In genomic region chr3:10286596-10287295, GRCh38 we compare ENCODE assay signal across 8 cellular contexts. TPM values are rescaled to one million over a fixed set of nuclear protein-coding genes. Genes with fewer than 3 reads are reported as not detected.
DNase-seq lines count a peak whose midpoint lies in the region; ATAC-seq, FAIRE-seq and TF ChIP-seq lines count a peak whose summit lies in the region.

No MANE protein-coding gene starts in this region.

- no peak overlapping the region for H3K4me2 ChIP-seq in OCI-LY1 (ENCODE audit: low read length)
- no peak overlapping the region for H3K4me2 ChIP-seq in endothelial cell of umbilical vein (ENCODE audit: insufficient read depth, low read length)

- no peaks in the 10 kb centered on the region for H3K27me3 ChIP-seq in OCI-LY1 (ENCODE audit: insufficient read depth, low read length)
- H3K27me3 ChIP-seq in endothelial cell of umbilical vein (ENCODE audit: control insufficient read depth in 2 of 2, insufficient read depth in 2 of 2, low read length in 2 of 2): no peaks in the 10 kb centered on the region

- POLR2A ChIA-PET in endothelial cell of umbilical vein (lab: Charles Lee): no interaction called here

- ATAC-seq in GM21360 (IDR thresholded peaks at IDR 0.05; ENCODE audit: unreplicated experiment) (no peak), GM21381 (IDR thresholded peaks at IDR 0.05; ENCODE audit: unreplicated experiment) (no peak)

- no peaks in the 10 kb centered on the region for H3K9me1 ChIP-seq in endothelial cell of umbilical vein (replicated peaks; ENCODE audit: control insufficient read depth, extremely low read depth, insufficient read depth, low read length)

- BruUV-seq in endothelial cell of umbilical vein (replicated peaks; lab: Mats Ljungman, UMichigan): no TSS peak

- peak; percentile 57 for TF ChIP-seq CTCF in OCI-LY1 (IDR thresholded peaks at IDR 0.05; ENCODE audit: low read length)
- peak in 1 of 2 donors; percentile 47 for TF ChIP-seq CTCF in endothelial cell of umbilical vein (IDR thresholded peaks at IDR 0.05; ENCODE audit: extremely low read depth in 1 of 2, insufficient read depth in 1 of 2, low read depth in 1 of 2, low read length in 2 of 2)

- TF ChIP-seq POLR2A in GM12892 (IDR thresholded peaks at IDR 0.05; ENCODE audit: low read depth, low read length) (peak; percentile 28; the same call in 1 of the 2 replicates), endothelial cell of umbilical vein (IDR thresholded peaks at IDR 0.05; ENCODE audit: low read depth, low read length) (no peak)

- H3K9me2 ChIP-seq in OCI-LY1 (ENCODE audit: low read depth, low read length): no peaks in the 10 kb centered on the region

- H3K36me3 ChIP-seq in OCI-LY1 (ENCODE audit: insufficient read depth, low read length) (peaks cover 42% of the 10 kb centered on the region; the same call in 1 of the 2 replicates), endothelial cell of umbilical vein (ENCODE audit: control insufficient read depth in 2 of 2, extremely low read depth in 1 of 2, insufficient read depth in 2 of 2, low read length in 2 of 2) (no peaks in the 10 kb centered on the region)

- H3K9ac ChIP-seq in OCI-LY1 (ENCODE audit: low read length) (no peak overlapping the region), endothelial cell of umbilical vein (replicated peaks; ENCODE audit: extremely low read depth, insufficient read depth, low read length) (no peak overlapping the region)

- intact Hi-C loops in endothelial cell of umbilical vein (cut with micrococcal nuclease): no loop called here
- intact Hi-C loops in posterior vena cava (cut with DNase I): no loop called here

- H3K27ac ChIP-seq in OCI-LY1 (ENCODE audit: low read depth, low read length, poor library complexity, severe bottlenecking) (no peak overlapping the region), endothelial cell of umbilical vein (ENCODE audit: insufficient read depth, low read depth, low read length) (no peak overlapping the region)

- H3K9me3 ChIP-seq in OCI-LY1 (ENCODE audit: low read length) (no peaks in the 10 kb centered on the region), endothelial cell of umbilical vein (replicated peaks; ENCODE audit: control insufficient read depth, insufficient read depth, low read length) (no peaks in the 10 kb centered on the region)

- H3F3A ChIP-seq in OCI-LY1 (ENCODE audit: insufficient read depth, low read length): no peaks in the 10 kb centered on the region

- dilution Hi-C loops in endothelial cell of umbilical vein (cut with MboI; ENCODE audit: extremely low pct_ligation_motif_present, low sequenced_read_pairs): no loop called here

- H3K4me3 ChIP-seq in OCI-LY1 (ENCODE audit: low read depth, low read length, poor library complexity, severe bottlenecking) (no peak overlapping the region), endothelial cell of umbilical vein (replicated peaks in 1 of 3; ENCODE audit: insufficient read depth in 1 of 3, low read depth in 1 of 3, low read length in 3 of 3) (no peak overlapping the region)

- FAIRE-seq in GM12892 (lab: Jason Lieb, UNC) (no peak), endothelial cell of umbilical vein (lab: Jason Lieb, UNC) (peak; percentile 49)

- peaks cover 21% of the 10 kb centered on the region for H3K4me1 ChIP-seq in OCI-LY1 (ENCODE audit: insufficient read depth, low read length, severe bottlenecking)
- no peaks in the 10 kb centered on the region for H3K4me1 ChIP-seq in endothelial cell of umbilical vein (ENCODE audit: control insufficient read depth, extremely low read depth, insufficient read depth, low read length)

- no peaks in the 10 kb centered on the region for H3K79me2 ChIP-seq in OCI-LY1 (ENCODE audit: insufficient read depth, low read length)
- H3K79me2 ChIP-seq in endothelial cell of umbilical vein (ENCODE audit: control insufficient read depth, insufficient read depth, low read length): no peaks in the 10 kb centered on the region

- peak; percentile 86 for DNase-seq in A172 (ENCODE audit: low spot score)
- DNase-seq in GM12892 (ENCODE audit: insufficient read length): no peak
- peak; percentile 77 for DNase-seq in endothelial cell of umbilical vein (ENCODE audit: low read depth, low spot score)
- DNase-seq in posterior vena cava (ENCODE audit: low spot score): peak; percentile 85
- DNase-seq in RPMI8226: no peak

- CTCF ChIA-PET in endothelial cell of umbilical vein (lab: Charles Lee): interaction anchor here (1.1 to 1.5 kb wide), 2 partner anchors 15 to 145 kb away, joined by 3 read pairs; partner anchors contain the start of gene VHL

- H4K20me1 ChIP-seq in OCI-LY1 (ENCODE audit: insufficient read depth, low read length) (no peaks in the 10 kb centered on the region), endothelial cell of umbilical vein (replicated peaks; ENCODE audit: control insufficient read depth, extremely low read depth, insufficient read depth, low read length) (no peaks in the 10 kb centered on the region)

- H2AFZ ChIP-seq in OCI-LY1 (ENCODE audit: low read length) (no peak overlapping the region), endothelial cell of umbilical vein (ENCODE audit: low read depth, low read length) (no peak overlapping the region)

TF ChIP-seq in endothelial cell of umbilical vein, 7 proteins besides CTCF, POLR2A, EP300 and RAD21:
- TF ChIP-seq MYC (IDR thresholded peaks at IDR 0.05; ENCODE audit: low read depth, low read length): no peak
- peak; percentile 35 for TF ChIP-seq FOS (IDR thresholded peaks at IDR 0.05; ENCODE audit: borderline replicate concordance, insufficient read depth, low read length)

RNA-seq across cellular contexts. Expression of gene GHRL, which starts 6.0 kb away (rescaled TPM):
- not detected in 2 replicates for total RNA-seq in A172 (2014; rRNA removed; shearing (Covaris generic))
- 1.9 TPM for polyA plus RNA-seq in GM12892 (2012; ENCODE audit: missing spikeins)
- total RNA-seq in endothelial cell of umbilical vein (not detected in 2 replicates), posterior vena cava (1 to 10 TPM; 1.0 to 1.2 TPM)
- 0.06 TPM in 1 of 2 replicates, not detected in the other for polyA plus RNA-seq in endothelial cell of umbilical vein
- polyA plus RNA-seq in endothelial cell of umbilical vein (2011; cell fraction: cytosol; rRNA removed): not detected in 2 replicates
- polyA plus RNA-seq in endothelial cell of umbilical vein (2011; cell fraction: nucleus; rRNA removed): 0.49 and 35.3 TPM in 2 replicates
- polyA plus RNA-seq in endothelial cell of umbilical vein (2012): not detected in 2 replicates
- polyA minus RNA-seq in endothelial cell of umbilical vein: not detected in 2 replicates
- polyA minus RNA-seq in endothelial cell of umbilical vein (2011; cell fraction: cytosol; rRNA and poly(A)+ RNA removed): not detected
- polyA minus RNA-seq in endothelial cell of umbilical vein (2011; cell fraction: nucleus; rRNA and poly(A)+ RNA removed): 0.67 TPM in 1 of 2 replicates, not detected in the other

RNA-seq across cellular contexts. Expression of gene SEC13, which starts 34.2 kb away (rescaled TPM):
- 234 and 245 TPM in 2 replicates for total RNA-seq in A172 (2014; rRNA removed; shearing (Covaris generic))
- 76.0 TPM for polyA plus RNA-seq in GM12892 (2012; ENCODE audit: missing spikeins)
- 230 and 231 TPM in 2 replicates for total RNA-seq in endothelial cell of umbilical vein
- 245 and 250 TPM in 2 replicates for polyA plus RNA-seq in endothelial cell of umbilical vein
- 258 and 279 TPM in 2 replicates for polyA plus RNA-seq in endothelial cell of umbilical vein (2011; cell fraction: cytosol; rRNA removed)
- polyA plus RNA-seq in endothelial cell of umbilical vein (2011; cell fraction: nucleus; rRNA removed): 243 and 264 TPM in 2 replicates
- 200 and 205 TPM in 2 replicates for polyA plus RNA-seq in endothelial cell of umbilical vein (2012)
- polyA minus RNA-seq in endothelial cell of umbilical vein: 334 and 340 TPM in 2 replicates
- polyA minus RNA-seq in endothelial cell of umbilical vein (2011; cell fraction: cytosol; rRNA and poly(A)+ RNA removed): 118 TPM
- 181 and 183 TPM in 2 replicates for polyA minus RNA-seq in endothelial cell of umbilical vein (2011; cell fraction: nucleus; rRNA and poly(A)+ RNA removed)
- total RNA-seq in posterior vena cava: 10 to 100 TPM; 85.9 to 86.3 TPM

RNA-seq across cellular contexts. Expression of gene TATDN2, which starts 38.5 kb away (rescaled TPM):
- total RNA-seq in A172 (2014; rRNA removed; shearing (Covaris generic)): 16.0 and 18.8 TPM in 2 replicates
- polyA plus RNA-seq in GM12892 (2012; ENCODE audit: missing spikeins): 19.4 TPM
- total RNA-seq in endothelial cell of umbilical vein (26.8 and 31.7 TPM in 2 replicates), posterior vena cava (10 to 100 TPM; 22.2 to 25.3 TPM)
- polyA plus RNA-seq in endothelial cell of umbilical vein: 10.6 and 10.7 TPM in 2 replicates
- polyA plus RNA-seq in endothelial cell of umbilical vein (2011; cell fraction: cytosol; rRNA removed): 14.4 and 15.1 TPM in 2 replicates
- 27.7 and 28.7 TPM in 2 replicates for polyA plus RNA-seq in endothelial cell of umbilical vein (2011; cell fraction: nucleus; rRNA removed)
- polyA plus RNA-seq in endothelial cell of umbilical vein (2012): 15.4 and 24.8 TPM in 2 replicates
- 27.0 and 27.2 TPM in 2 replicates for polyA minus RNA-seq in endothelial cell of umbilical vein
- 23.9 TPM for polyA minus RNA-seq in endothelial cell of umbilical vein (2011; cell fraction: cytosol; rRNA and poly(A)+ RNA removed)
- polyA minus RNA-seq in endothelial cell of umbilical vein (2011; cell fraction: nucleus; rRNA and poly(A)+ RNA removed): 23.7 and 23.8 TPM in 2 replicates

Comparison
In these comparisons a context has a peak if more than half of its experiments do, and no peak if none do; other contexts are left out.
1. DNase-seq: peak in A172 (single experiment), endothelial cell of umbilical vein (single experiment) and posterior vena cava (single experiment); none in GM12892 (single experiment) and RPMI8226 (single experiment).